Comparison of ENCODE assay signal across 10 cellular contexts in genomic region chr14:31127690-31128089, GRCh38.
DNase-seq lines count a peak whose midpoint lies in the region; ATAC-seq, FAIRE-seq and TF ChIP-seq lines count a peak whose summit lies in the region.
"Had no signal": no experiment of that assay in that cellular context is flagged by ENCODE, and none has a peak within 500 bp of the region (broad histone marks: within the 10 kb centered on the region; RNA-seq: fewer than 3 reads in every experiment).

No MANE protein-coding gene starts in this region.

- no peak for DNase-seq in activated T-cell treated with anti-CD3 and anti-CD28 coated beads, Interleukin-2, amount 50 U/mL, for 24 hours
- DNase-seq in activated T-cell treated with anti-CD3 and anti-CD28 coated beads, Interleukin-2, amount 50 U/mL, for 48 hours: no peak
- DNase-seq in pancreas: no peak
- no peak for DNase-seq in DMS114 treated with DMSO at 0.1 percent for 48 hours (lab: John Stamatoyannopoulos, UW; ENCODE audit: unreplicated experiment)
- DNase-seq: BE2C, psoas muscle had no signal

- H3K27ac Mint-ChIP-seq in activated T-cell treated with anti-CD3 and anti-CD28 coated beads, Interleukin-2, amount 50 U/mL, for 24 hours: peak overlapping the region; percentile 7
- H3K27ac Mint-ChIP-seq in activated T-helper 17 cell treated with anti-CD3 and anti-CD28 coated beads, Interleukin-2, amount 50 U/mL, for 72 hours: peak overlapping the region; percentile 14

- peak; percentile 77 for ATAC-seq in HG03066 (IDR thresholded peaks at IDR 0.05; ENCODE audit: low read depth, unreplicated experiment)
- ATAC-seq in activated T-helper 17 cell treated with anti-CD3 and anti-CD28 coated beads, Interleukin-2, amount 50 U/mL, for 72 hours (replicated peaks): peak; percentile 94
- ATAC-seq in pancreas: peak in 3 of 4 donors; percentile 60 to 76 (median 75)
- ATAC-seq in GM18519 (IDR thresholded peaks at IDR 0.05; ENCODE audit: low FRiP score, unreplicated experiment): no peak
- no peak for ATAC-seq in GM19397 (IDR thresholded peaks at IDR 0.05; ENCODE audit: unreplicated experiment)
- ATAC-seq: psoas muscle had no signal

- no peaks in the 10 kb centered on the region for H3K9me3 Mint-ChIP-seq in activated T-cell treated with anti-CD3 and anti-CD28 coated beads, Interleukin-2, amount 50 U/mL, for 24 hours
- no peaks in the 10 kb centered on the region for H3K9me3 Mint-ChIP-seq in activated T-helper 17 cell treated with anti-CD3 and anti-CD28 coated beads, Interleukin-2, amount 50 U/mL, for 72 hours

- H3K27me3 ChIP-seq in pancreas: no peaks in the 10 kb centered on the region
- H3K27me3 ChIP-seq: BE2C had no signal

- no peaks in the 10 kb centered on the region for H3K4me1 ChIP-seq in pancreas
- H3K4me1 ChIP-seq: BE2C had no signal

- H3K36me3 ChIP-seq in pancreas: peaks cover 0 to 49% (median 21%) of the 10 kb centered on the region in 3 donors

- H3K4me3 Mint-ChIP-seq in activated T-cell treated with anti-CD3 and anti-CD28 coated beads, Interleukin-2, amount 50 U/mL, for 24 hours: no peak overlapping the region
- no peak overlapping the region for H3K4me3 Mint-ChIP-seq in activated T-helper 17 cell treated with anti-CD3 and anti-CD28 coated beads, Interleukin-2, amount 50 U/mL, for 72 hours

- H3K4me3 ChIP-seq in pancreas: no peak overlapping the region
- H3K4me3 ChIP-seq: psoas muscle had no signal

- intact Hi-C loops in pancreas (cut with DNase I): no loop called here

- H3K4me1 Mint-ChIP-seq in activated T-cell treated with anti-CD3 and anti-CD28 coated beads, Interleukin-2, amount 50 U/mL, for 24 hours (ENCODE audit: low read depth): peaks cover 42% of the 10 kb centered on the region
- H3K4me1 Mint-ChIP-seq in activated T-helper 17 cell treated with anti-CD3 and anti-CD28 coated beads, Interleukin-2, amount 50 U/mL, for 72 hours: peaks cover 26% of the 10 kb centered on the region

- no peaks in the 10 kb centered on the region for H3K9me3 ChIP-seq in pancreas
- H3K9me3 ChIP-seq: BE2C, psoas muscle had no signal

- TF ChIP-seq CTCF in pancreas (IDR thresholded peaks at IDR 0.05): no peak

- no peaks in the 10 kb centered on the region for H3K27me3 Mint-ChIP-seq in activated T-cell treated with anti-CD3 and anti-CD28 coated beads, Interleukin-2, amount 50 U/mL, for 24 hours
- H3K27me3 Mint-ChIP-seq in activated T-helper 17 cell treated with anti-CD3 and anti-CD28 coated beads, Interleukin-2, amount 50 U/mL, for 72 hours: no peaks in the 10 kb centered on the region

- peaks cover 84% of the 10 kb centered on the region for H3K36me3 Mint-ChIP-seq in activated T-cell treated with anti-CD3 and anti-CD28 coated beads, Interleukin-2, amount 50 U/mL, for 24 hours (ENCODE audit: low read depth)
- H3K36me3 Mint-ChIP-seq in activated T-helper 17 cell treated with anti-CD3 and anti-CD28 coated beads, Interleukin-2, amount 50 U/mL, for 72 hours (ENCODE audit: low read depth): peaks cover 93% of the 10 kb centered on the region

- no peak overlapping the region for H3K27ac ChIP-seq in pancreas
- H3K27ac ChIP-seq: psoas muscle had no signal

- FAIRE-seq in pancreas (lab: Jason Lieb, UNC): peak; percentile 76

Comparison
In these comparisons a context has a peak if more than half of its experiments do, and no peak if none do; other contexts are left out.
1. ATAC-seq: peak in HG03066 (single experiment), activated T-helper 17 cell treated with anti-CD3 and anti-CD28 coated beads, Interleukin-2, amount 50 U/mL, for 72 hours (single experiment) and pancreas (3 of 4); none in GM18519 (single experiment) and GM19397 (single experiment).